In genomic region chr10:48872234-48872633, GRCh38 we compare ENCODE assay signal across 19 cellular contexts.
DNase-seq lines count a peak whose midpoint lies in the region; TF ChIP-seq lines count a peak whose summit lies in the region.
"Had no signal": no experiment of that assay in that cellular context is flagged by ENCODE, and none has a peak within 500 bp of the region (broad histone marks: within the 10 kb centered on the region; RNA-seq: fewer than 3 reads in every experiment).

No MANE protein-coding gene starts in this region.

- H3K9ac ChIP-seq in OCI-LY3 (ENCODE audit: low read length) = no peak overlapping the region
- H3K9ac ChIP-seq: BLaER1 had no signal

- H3K4me1 Mint-ChIP-seq in activated naive CD4-positive, alpha-beta T cell treated with anti-CD3 and anti-CD28 coated beads, Interleukin-2, amount 10 ng/mL, durations not matched to agents 7 days and 5 days = no peaks in the 10 kb centered on the region
- H3K4me1 Mint-ChIP-seq: CD14-positive monocyte; CD4-positive, alpha-beta memory T cell had no signal

- H3K27me3 Mint-ChIP-seq in activated naive CD4-positive, alpha-beta T cell treated with anti-CD3 and anti-CD28 coated beads, Interleukin-2, amount 10 ng/mL, durations not matched to agents 7 days and 5 days = peaks cover 5% of the 10 kb centered on the region

- CTCF ChIA-PET in activated naive CD4-positive, alpha-beta T cell treated with anti-CD3 and anti-CD28 coated beads, Interleukin-2, amount 10 ng/mL, durations not matched to agents 7 days and 5 days (lab: Charles Lee) = no interaction called here

- no peak for TF ChIP-seq EP300 in esophagus muscularis mucosa (IDR thresholded peaks at IDR 0.05)

- no peak for DNase-seq in activated naive CD4-positive, alpha-beta T cell treated with anti-CD3 and anti-CD28 coated beads, Interleukin-2, amount 10 ng/mL, durations not matched to agents 7 days and 5 days
- no peak for DNase-seq in activated naive CD4-positive, alpha-beta T cell (lab: John Stamatoyannopoulos, UW)
- peak; percentile 39 for DNase-seq in esophagus muscularis mucosa (ENCODE audit: extremely low spot score)
- no peak for DNase-seq in uterus
- no peak for DNase-seq in stimulated activated CD4-positive, alpha-beta T cell treated with anti-CD3 and anti-CD28 coated beads, Interleukin-15, amount 100 ng/mL, for 24 hours
- no peak for DNase-seq in NCI-H2227 (lab: John Stamatoyannopoulos, UW; ENCODE audit: unreplicated experiment)
- DNase-seq: AML-193; Calu3; CD4-positive, alpha-beta memory T cell; DMS79 treated with DMSO at 0.1 percent for 48 hours; GF-D8; GOT3; H7; HFFc6 had no signal

- H4K20me1 ChIP-seq in OCI-LY3 (ENCODE audit: insufficient read depth, low read length) = peaks cover 6% of the 10 kb centered on the region; the same call in 1 of the 2 replicates
- H4K20me1 ChIP-seq: BLaER1 had no signal

- H3K9me3 ChIP-seq in OCI-LY3 (ENCODE audit: insufficient read depth, low read length) = no peaks in the 10 kb centered on the region
- H3K9me3 ChIP-seq in esophagus muscularis mucosa = no peaks in the 10 kb centered on the region
- H3K9me3 ChIP-seq in uterus = no peaks in the 10 kb centered on the region
- H3K9me3 ChIP-seq: A549, BLaER1 had no signal

- H3K27me3 ChIP-seq in OCI-LY3 (ENCODE audit: low read depth, low read length) (no peaks in the 10 kb centered on the region), esophagus muscularis mucosa (no peaks in the 10 kb centered on the region), uterus (no peaks in the 10 kb centered on the region)
- H3K27me3 ChIP-seq: BLaER1 had no signal

- TF ChIP-seq CTCF in OCI-LY3 (IDR thresholded peaks at IDR 0.05; ENCODE audit: low read depth, low read length) = no peak
- TF ChIP-seq CTCF in esophagus muscularis mucosa (IDR thresholded peaks at IDR 0.05) = no peak
- TF ChIP-seq CTCF in uterus (IDR thresholded peaks at IDR 0.05) = no peak

- no peak for TF ChIP-seq POLR2A in esophagus muscularis mucosa (IDR thresholded peaks at IDR 0.05; ENCODE audit: low read depth)
- no peak for TF ChIP-seq POLR2A in uterus (IDR thresholded peaks at IDR 0.05)

- H3K4me2 ChIP-seq in OCI-LY3 (ENCODE audit: low read length) = peak overlapping the region; percentile 46
- H3K4me2 ChIP-seq: A549, BLaER1 had no signal

- intact Hi-C loops in esophagus muscularis mucosa (cut with DNase I) = no loop called here
- intact Hi-C loops in uterus (cut with DNase I; ENCODE audit: low total_unique reads) = no loop called here

- peaks cover 38% of the 10 kb centered on the region for H3K4me1 ChIP-seq in OCI-LY3 (ENCODE audit: low read length)
- H3K4me1 ChIP-seq in esophagus muscularis mucosa = no peaks in the 10 kb centered on the region
- H3K4me1 ChIP-seq in uterus = no peaks in the 10 kb centered on the region
- H3K4me1 ChIP-seq: A549, BLaER1 had no signal

- H3K27ac Mint-ChIP-seq in activated naive CD4-positive, alpha-beta T cell treated with anti-CD3 and anti-CD28 coated beads, Interleukin-2, amount 10 ng/mL, durations not matched to agents 7 days and 5 days = peak overlapping the region; percentile 33
- H3K27ac Mint-ChIP-seq: CD14-positive monocyte; CD4-positive, alpha-beta memory T cell; HFFc6 had no signal

- H3K4me3 ChIP-seq in OCI-LY3 (ENCODE audit: low read length) = no peak overlapping the region; the same call in 1 of the 2 replicates
- no peak overlapping the region for H3K4me3 ChIP-seq in esophagus muscularis mucosa
- no peak overlapping the region for H3K4me3 ChIP-seq in uterus
- H3K4me3 ChIP-seq: A549, BLaER1 had no signal

- H3K27ac ChIP-seq in OCI-LY3 (ENCODE audit: low read length) (peak overlapping the region; percentile 86), esophagus muscularis mucosa (replicated peaks in 1 of 4) (no peak overlapping the region), uterus (no peak overlapping the region)
- H3K27ac ChIP-seq: 22Rv1, A549, BLaER1 had no signal

- H3K36me3 Mint-ChIP-seq in activated naive CD4-positive, alpha-beta T cell treated with anti-CD3 and anti-CD28 coated beads, Interleukin-2, amount 10 ng/mL, durations not matched to agents 7 days and 5 days = no peaks in the 10 kb centered on the region
- H3K36me3 Mint-ChIP-seq: CD4-positive, alpha-beta memory T cell had no signal

- no peak overlapping the region for H2AFZ ChIP-seq in OCI-LY3 (ENCODE audit: low read depth, low read length)

- H3K79me2 ChIP-seq in OCI-LY3 (ENCODE audit: low read length) = no peaks in the 10 kb centered on the region

- WGBS in esophagus muscularis mucosa = 86% methylated on average over 1 of the region's 1 CpG

- H3K4me3 Mint-ChIP-seq in activated naive CD4-positive, alpha-beta T cell treated with anti-CD3 and anti-CD28 coated beads, Interleukin-2, amount 10 ng/mL, durations not matched to agents 7 days and 5 days = no peak overlapping the region
- H3K4me3 Mint-ChIP-seq: CD14-positive monocyte; CD4-positive, alpha-beta memory T cell; HFFc6 had no signal

- peaks cover 63% of the 10 kb centered on the region for H3K36me3 ChIP-seq in OCI-LY3 (replicated peaks; ENCODE audit: low read depth, low read length)
- no peaks in the 10 kb centered on the region for H3K36me3 ChIP-seq in esophagus muscularis mucosa
- H3K36me3 ChIP-seq in uterus = no peaks in the 10 kb centered on the region
- H3K36me3 ChIP-seq: BLaER1 had no signal

- H3K9me3 Mint-ChIP-seq in activated naive CD4-positive, alpha-beta T cell treated with anti-CD3 and anti-CD28 coated beads, Interleukin-2, amount 10 ng/mL, durations not matched to agents 7 days and 5 days = no peaks in the 10 kb centered on the region
- H3K9me3 Mint-ChIP-seq: CD14-positive monocyte; CD4-positive, alpha-beta memory T cell; HFFc6 had no signal
